Comparison of ENCODE assay signal across 27 cellular contexts in genomic region chr11:89125298-89125697, GRCh38. TPM values are rescaled to one million over a fixed set of nuclear protein-coding genes. Genes with fewer than 3 reads are reported as not detected.
"Had no signal": no experiment of that assay in that cellular context is flagged by ENCODE, and none has a peak within 500 bp of the region (broad histone marks: within the 10 kb centered on the region; RNA-seq: fewer than 3 reads in every experiment).

No MANE protein-coding gene starts in this region.

- H3K9me3 ChIP-seq: breast epithelium had no signal

- H3K4me1 ChIP-seq: breast epithelium had no signal

- H3K36me3 ChIP-seq: breast epithelium had no signal

- H3K4me3 ChIP-seq: breast epithelium had no signal

- ATAC-seq: activated CD8-positive, alpha-beta memory T cell treated with anti-CD3 and anti-CD28 coated beads, Interleukin-2, amount 10 ng/mL, durations not matched to agents 7 days and 5 days; activated CD8-positive, alpha-beta T cell treated with anti-CD3 and anti-CD28 coated beads, Interleukin-2, amount 10 ng/mL, durations not matched to agents 7 days and 5 days; Panc1; Right ventricle myocardium inferior; SK-N-SH treated with all-trans-retinoic acid at 6 μM for 48 hours had no signal

- H3K27me3 ChIP-seq: breast epithelium had no signal

- H3K27ac ChIP-seq: breast epithelium had no signal

- DNase-seq: activated CD4-positive, alpha-beta T cell treated with anti-CD3 and anti-CD28 coated beads for 48 hours; activated CD4-positive, alpha-beta T cell treated with anti-CD3 and anti-CD28 coated beads, Interleukin-2, amount 50 U/mL, for 4 hours; activated CD4-positive, CD25-positive, alpha-beta regulatory T cell treated with anti-CD3 and anti-CD28 coated beads, Interleukin-2, amount 50 U/mL, for 72 hours; activated CD8-positive, alpha-beta memory T cell treated with anti-CD3 and anti-CD28 coated beads, Interleukin-2, amount 10 ng/mL, durations not matched to agents 7 days and 5 days; activated CD8-positive, alpha-beta T cell treated with anti-CD3 and anti-CD28 coated beads, Interleukin-2, amount 10 ng/mL, durations not matched to agents 7 days and 5 days; activated effector memory CD4-positive, alpha-beta T cell treated with Interleukin-2 at 50 U/mL for 16 hours; activated naive CD4-positive, alpha-beta T cell; activated T-cell treated with anti-CD3 and anti-CD28 coated beads, Interleukin-2, amount 50 U/mL, for 24 hours; aorta; caudate nucleus; MM.1S; NCI-H1105; NCI-H1436 treated with DMSO at 0.1 percent for 48 hours; NCI-H187; NCI-H2081; NCI-H510A treated with DMSO at 0.1 percent for 48 hours; NCI-H69; NK-92 treated with Interleukin-12 subunit alpha and Interleukin-12 subunit beta, amount 100 ng/mL, for 24 hours; OCI-M1; RPMI8226; SW 1271 had no signal

RNA-seq across cellular contexts. Expression of gene TYR, which starts 52.4 kb away (rescaled TPM):
- total RNA-seq: activated CD8-positive, alpha-beta memory T cell treated with anti-CD3 and anti-CD28 coated beads, Interleukin-2, amount 10 ng/mL, durations not matched to agents 7 days and 5 days; activated CD8-positive, alpha-beta T cell treated with anti-CD3 and anti-CD28 coated beads, Interleukin-2, amount 10 ng/mL, durations not matched to agents 7 days and 5 days; activated T-helper 1 cell treated with anti-CD3 and anti-CD28 coated beads, Interleukin-12 subunit alpha, Interleukin-12 subunit beta, Interleukin-2, Interleukin-4 antibody, amounts not matched to agents 30 ng/mL and 10 ng/mL and 1 ng/mL, durations not matched to agents 14 hours and 24 hours and 36 hours; aorta; breast epithelium; Right ventricle myocardium inferior; T-helper 1 cell treated with Interleukin-12 subunit alpha and Interleukin-12 subunit beta and Interleukin-4 antibody, amounts not matched to agents 30 ng/mL and 1 ng/mL, for 36 hours had no signal
- polyA plus RNA-seq: aorta had no signal

RNA-seq across cellular contexts. Expression of gene GRM5, which starts 59.5 kb away (rescaled TPM):
- total RNA-seq: activated CD8-positive, alpha-beta memory T cell treated with anti-CD3 and anti-CD28 coated beads, Interleukin-2, amount 10 ng/mL, durations not matched to agents 7 days and 5 days; activated CD8-positive, alpha-beta T cell treated with anti-CD3 and anti-CD28 coated beads, Interleukin-2, amount 10 ng/mL, durations not matched to agents 7 days and 5 days; activated T-helper 1 cell treated with anti-CD3 and anti-CD28 coated beads, Interleukin-12 subunit alpha, Interleukin-12 subunit beta, Interleukin-2, Interleukin-4 antibody, amounts not matched to agents 30 ng/mL and 10 ng/mL and 1 ng/mL, durations not matched to agents 14 hours and 24 hours and 36 hours; Right ventricle myocardium inferior; T-helper 1 cell treated with Interleukin-12 subunit alpha and Interleukin-12 subunit beta and Interleukin-4 antibody, amounts not matched to agents 30 ng/mL and 1 ng/mL, for 36 hours had no signal
